Comparison of ENCODE assay signal across 7 cellular contexts in the genomic region with DNA sequence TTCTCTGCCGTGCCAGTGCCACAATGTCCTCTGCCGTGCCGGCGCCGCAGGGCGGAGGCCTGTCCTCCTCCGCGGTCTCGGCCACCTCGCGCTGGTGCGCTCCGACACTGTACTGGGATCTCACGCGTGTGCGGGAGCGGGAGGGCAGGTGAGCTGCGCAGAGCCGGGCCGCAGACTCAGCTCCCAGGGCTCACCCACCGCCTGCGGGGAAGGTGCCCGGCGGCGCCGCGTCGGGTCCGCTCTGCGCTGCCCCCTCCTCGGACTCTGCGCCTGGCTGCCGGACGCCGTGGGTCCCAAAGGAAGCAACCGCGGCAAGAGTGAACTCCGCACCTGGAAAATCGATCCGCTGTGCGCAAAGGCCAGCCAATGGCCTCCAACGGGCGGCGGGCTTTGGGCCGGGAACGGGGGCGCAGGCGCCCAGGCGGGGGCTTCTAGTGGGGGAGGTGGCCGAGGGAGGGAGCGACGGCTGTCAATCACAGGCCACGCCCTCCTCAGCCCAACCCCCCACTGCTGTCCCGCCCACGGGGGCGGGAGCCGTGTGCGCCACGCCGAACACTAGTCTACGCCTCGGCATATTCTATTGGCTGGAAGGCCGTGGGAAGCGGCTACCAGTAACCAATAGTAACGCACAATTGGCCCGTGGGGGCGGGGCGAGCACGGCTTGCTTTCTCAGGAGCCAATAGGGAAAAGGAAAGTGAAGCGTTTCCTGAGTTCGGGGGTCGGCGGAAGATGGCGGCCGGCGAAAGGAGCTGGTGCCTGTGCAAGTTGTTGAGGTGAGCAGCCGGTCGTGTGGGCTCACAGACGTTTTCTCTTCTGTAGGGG. TPM values are rescaled to one million over a fixed set of nuclear protein-coding genes. Genes with fewer than 3 reads are reported as not detected.
DNase-seq lines count a peak whose midpoint lies in the region; ATAC-seq and TF ChIP-seq lines count a peak whose summit lies in the region.

A gene with protein sequence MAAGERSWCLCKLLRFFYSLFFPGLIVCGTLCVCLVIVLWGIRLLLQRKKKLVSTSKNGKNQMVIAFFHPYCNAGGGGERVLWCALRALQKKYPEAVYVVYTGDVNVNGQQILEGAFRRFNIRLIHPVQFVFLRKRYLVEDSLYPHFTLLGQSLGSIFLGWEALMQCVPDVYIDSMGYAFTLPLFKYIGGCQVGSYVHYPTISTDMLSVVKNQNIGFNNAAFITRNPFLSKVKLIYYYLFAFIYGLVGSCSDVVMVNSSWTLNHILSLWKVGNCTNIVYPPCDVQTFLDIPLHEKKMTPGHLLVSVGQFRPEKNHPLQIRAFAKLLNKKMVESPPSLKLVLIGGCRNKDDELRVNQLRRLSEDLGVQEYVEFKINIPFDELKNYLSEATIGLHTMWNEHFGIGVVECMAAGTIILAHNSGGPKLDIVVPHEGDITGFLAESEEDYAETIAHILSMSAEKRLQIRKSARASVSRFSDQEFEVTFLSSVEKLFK (plus strand): TSS at position 709 of the 822 bp plus-strand sequence. CDS start 21 bp downstream, at position 730.

- H3K36me3 ChIP-seq in hepatocyte (replicated peaks; ENCODE audit: insufficient read depth, low read depth): no peaks in the 10 kb centered on the region

- H4K20me1 ChIP-seq in hepatocyte (ENCODE audit: insufficient read depth, poor library complexity, severe bottlenecking): no peaks in the 10 kb centered on the region

- H3K4me3 ChIP-seq in astrocyte of the cerebellum (ENCODE audit: low read depth, low read length): peak within 1 kb of the TSS; percentile 69
- H3K4me3 ChIP-seq in hepatocyte: peak within 1 kb of the TSS; percentile 51

- peak; percentile 87 for TF ChIP-seq POLR2A in GM18505 (IDR thresholded peaks at IDR 0.05; ENCODE audit: borderline replicate concordance, extremely low read depth, insufficient read depth, insufficient read length)

- DNase-seq in NCI-H2029 (lab: John Stamatoyannopoulos, UW) (peak; percentile 89), T-helper 22 cell (ENCODE audit: low read depth) (peak; percentile 96), astrocyte of the cerebellum (ENCODE audit: low read depth) (peak; percentile 97), hepatocyte (ENCODE audit: low spot score) (peak; percentile 99), retina (peak; percentile 99)

- WGBS in hepatocyte (ENCODE audit: low lambda C conversion rate, missing lambda C conversion rate): 1% methylated on average over 54 of the region's 79 CpGs

- peaks cover 24% of the 10 kb centered on the region for H3K4me1 ChIP-seq in hepatocyte (ENCODE audit: insufficient read depth)

- ATAC-seq in GM18505 (IDR thresholded peaks at IDR 0.05; ENCODE audit: unreplicated experiment) (peak; percentile 99), HG02973 (IDR thresholded peaks at IDR 0.05; ENCODE audit: unreplicated experiment) (peak; percentile 99)

- peaks cover 91% of the 10 kb centered on the region for H3K79me2 ChIP-seq in hepatocyte

- H3K27ac ChIP-seq in hepatocyte: peak within 1 kb of the TSS; percentile 72

- H3K9me3 ChIP-seq in hepatocyte (ENCODE audit: low read depth): no peaks in the 10 kb centered on the region

- in situ Hi-C loops in astrocyte of the cerebellum (cut with HindIII; ENCODE audit: low sequenced_read_pairs): no loop called here

- no peaks in the 10 kb centered on the region for H3K27me3 ChIP-seq in hepatocyte

- H3K9me2 ChIP-seq in hepatocyte (replicated peaks; ENCODE audit: insufficient read depth): no peaks in the 10 kb centered on the region

- no peak for TF ChIP-seq CTCF in astrocyte of the cerebellum (IDR thresholded peaks at IDR 0.05; ENCODE audit: low read depth, low read length, missing control alignments)
- no peak for TF ChIP-seq CTCF in hepatocyte (IDR thresholded peaks at IDR 0.05; ENCODE audit: poor library complexity)

- H3K4me2 ChIP-seq in hepatocyte: peak within 1 kb of the TSS; percentile 89

- peak within 1 kb of the TSS; percentile 71 for H2AFZ ChIP-seq in hepatocyte

RNA-seq across cellular contexts. Expression of the gene that starts here (rescaled TPM):
- 50.0 and 54.1 TPM in 2 replicates for total RNA-seq in hepatocyte
- 26.0 and 33.9 TPM in 2 replicates for polyA plus RNA-seq in hepatocyte

Comparison
In these comparisons a context has a peak if more than half of its experiments do, and no peak if none do; other contexts are left out.
1. Peak in every context shown above with its lines: DNase-seq, ATAC-seq, H3K4me3 ChIP-seq and H3K27ac ChIP-seq.